In genomic region chrX:68894142-68894512, GRCh38 we compare ENCODE assay signal across 9 cellular contexts.
DNase-seq lines count a peak whose midpoint lies in the region; ATAC-seq and TF ChIP-seq lines count a peak whose summit lies in the region.
"Had no signal": no experiment of that assay in that cellular context is flagged by ENCODE, and none has a peak within 500 bp of the region (broad histone marks: within the 10 kb centered on the region; RNA-seq: fewer than 3 reads in every experiment).

No MANE protein-coding gene starts in this region.

- H3K4me1 Mint-ChIP-seq in CD4-positive, alpha-beta T cell (ENCODE audit: low read depth) = peaks cover 5% of the 10 kb centered on the region
- H3K4me1 Mint-ChIP-seq: central memory CD8-positive, alpha-beta T cell had no signal

- H3K4me3 Mint-ChIP-seq in CD4-positive, alpha-beta T cell = peak overlapping the region; percentile 68
- H3K4me3 Mint-ChIP-seq: central memory CD8-positive, alpha-beta T cell had no signal

- H3K36me3 ChIP-seq in iPS-18a (ENCODE audit: control insufficient read depth, low read depth, low read length) (no peaks in the 10 kb centered on the region), rectal smooth muscle tissue (ENCODE audit: control insufficient read depth, insufficient read depth, low read length) (no peaks in the 10 kb centered on the region)

- CTCF ChIA-PET in CD4-positive, alpha-beta T cell (lab: Charles Lee) = no interaction called here

- no peak overlapping the region for H3K9ac ChIP-seq in iPS-18a (ENCODE audit: low read length)
- H3K9ac ChIP-seq in rectal smooth muscle tissue (ENCODE audit: low read length) = no peak overlapping the region

- POLR2A ChIA-PET in CD4-positive, alpha-beta T cell (lab: Charles Lee) = interaction anchor here (1.4 kb wide), 1 partner anchor 66 kb away, joined by 9 read pairs; the partner anchor contains the start of gene EFNB1

- no peak for TF ChIP-seq CTCF in CD4-positive, alpha-beta T cell (IDR thresholded peaks at IDR 0.05)

- H3K9me3 ChIP-seq in CD4-positive, alpha-beta T cell (ENCODE audit: control insufficient read depth, low read length) = no peaks in the 10 kb centered on the region
- no peaks in the 10 kb centered on the region for H3K9me3 ChIP-seq in iPS-18a (ENCODE audit: control insufficient read depth, low read depth, low read length)

- peak overlapping the region; percentile 82 for H3K27ac Mint-ChIP-seq in CD4-positive, alpha-beta T cell

- intact Hi-C loops in CD4-positive, alpha-beta T cell (cut with DNase I, micrococcal nuclease) = no loop called here

- H3K27me3 ChIP-seq in CD4-positive, alpha-beta T cell (ENCODE audit: control insufficient read depth, insufficient read depth, low read length) = no peaks in the 10 kb centered on the region
- H3K27me3 ChIP-seq in iPS-18a (ENCODE audit: control insufficient read depth, insufficient read depth, low read length) (peaks cover 38% of the 10 kb centered on the region), rectal smooth muscle tissue (ENCODE audit: control insufficient read depth, insufficient read depth, low read length) (peaks cover 4% of the 10 kb centered on the region)

- H3K36me3 Mint-ChIP-seq in CD4-positive, alpha-beta T cell (ENCODE audit: low read depth) = no peaks in the 10 kb centered on the region

- no peaks in the 10 kb centered on the region for H3K27me3 Mint-ChIP-seq in CD4-positive, alpha-beta T cell

- H3K4me1 ChIP-seq in iPS-18a (ENCODE audit: control insufficient read depth, low read depth, low read length) (peaks cover 21% of the 10 kb centered on the region), rectal smooth muscle tissue (ENCODE audit: control insufficient read depth, insufficient read depth, low read length) (peaks cover 12% of the 10 kb centered on the region)

- no peak for ATAC-seq in CD4-positive, alpha-beta T cell (ENCODE audit: poor library complexity)
- no peak for ATAC-seq in HG03520 (IDR thresholded peaks at IDR 0.05; ENCODE audit: unreplicated experiment)

- H3K9me3 Mint-ChIP-seq in CD4-positive, alpha-beta T cell = no peaks in the 10 kb centered on the region
- H3K9me3 Mint-ChIP-seq: central memory CD8-positive, alpha-beta T cell had no signal

- H3K27ac ChIP-seq in CD4-positive, alpha-beta T cell (ENCODE audit: low read depth, low read length) = no peak overlapping the region
- H3K27ac ChIP-seq in angular gyrus (ENCODE audit: low read depth, low read length) (peak overlapping the region; percentile 78), iPS-18a (ENCODE audit: low read length) (no peak overlapping the region), rectal smooth muscle tissue (ENCODE audit: low read depth, low read length) (peak overlapping the region; percentile 89)

- H3K4me3 ChIP-seq in iPS-18a (ENCODE audit: low read length) = peak overlapping the region; percentile 17
- no peak overlapping the region for H3K4me3 ChIP-seq in rectal smooth muscle tissue (ENCODE audit: low read length)

- DNase-seq in CD4-positive, alpha-beta T cell = no peak
- no peak for DNase-seq in UCSD-AML1 (lab: John Stamatoyannopoulos, UW; ENCODE audit: unreplicated experiment)
- no peak for DNase-seq in stimulated activated CD4-positive, alpha-beta T cell treated with anti-CD3 and anti-CD28 coated beads, Interleukin-2, amount 100 ng/mL, for 48 hours
- no peak for DNase-seq in activated CD4-positive, alpha-beta T cell treated with anti-CD3 and anti-CD28 coated beads for 4 hours

Comparison
In these comparisons a context has a peak if more than half of its experiments do, and no peak if none do; other contexts are left out.
1. H3K27ac ChIP-seq: peak in angular gyrus (single experiment) and rectal smooth muscle tissue (single experiment); none in CD4-positive, alpha-beta T cell (single experiment) and iPS-18a (single experiment).